In the genomic region with DNA sequence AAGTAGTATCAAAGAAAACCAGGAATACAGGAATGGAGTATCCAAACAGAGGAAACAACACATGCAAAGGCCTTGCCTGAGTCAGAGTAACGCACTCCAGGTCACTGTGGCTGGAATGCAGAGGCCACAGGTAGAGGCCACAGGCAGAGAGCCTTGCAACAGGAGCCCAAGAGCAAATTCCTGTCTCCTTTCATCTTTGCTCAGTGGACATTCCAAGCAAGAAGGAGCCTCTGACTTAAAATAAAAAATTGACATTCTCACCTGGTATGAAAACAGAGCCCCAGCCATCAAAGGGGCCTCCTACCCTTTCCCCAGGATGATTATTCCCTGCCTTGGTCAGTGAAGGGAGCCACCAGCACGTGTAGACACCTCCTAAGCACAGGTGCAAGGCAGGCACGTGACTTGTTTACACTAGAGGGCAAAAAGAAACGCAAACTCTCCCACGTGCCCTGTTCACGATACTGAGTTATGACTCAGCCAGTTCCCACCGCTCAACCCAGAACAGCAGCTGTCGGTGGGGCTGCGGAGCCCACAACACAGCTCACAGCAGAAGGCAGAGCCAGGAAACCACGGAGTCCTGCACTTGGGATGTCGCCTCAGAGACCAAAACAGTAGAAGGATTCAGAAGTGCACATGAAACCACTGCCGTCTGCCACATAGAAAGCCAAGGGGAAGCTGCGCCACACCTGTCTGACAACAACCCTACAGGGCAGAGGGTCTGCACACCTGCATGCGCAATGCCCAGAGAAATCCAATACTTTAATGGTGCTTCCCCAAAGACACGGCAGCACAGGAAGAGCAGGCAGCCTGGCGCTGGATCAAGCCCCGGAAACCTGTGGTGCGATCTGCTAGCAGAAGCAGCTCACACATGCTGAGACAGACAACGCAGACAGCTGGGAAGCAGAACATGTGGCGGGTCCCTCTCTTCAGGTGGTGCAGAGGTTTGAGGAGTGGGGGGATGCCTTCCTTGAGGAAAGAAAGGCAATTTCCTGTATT, we compare ENCODE assay signal across 8 cellular contexts. TPM values are rescaled to one million over a fixed set of nuclear protein-coding genes. Genes with fewer than 3 reads are reported as not detected.
A peak's percentile ranks its signal among the peaks of the same experiment; 100 is the strongest.
DNase-seq lines count a peak whose midpoint lies in the region; ATAC-seq and TF ChIP-seq lines count a peak whose summit lies in the region.

No MANE protein-coding gene starts in this region.

- H3K36me3 ChIP-seq in sigmoid colon (no peaks in the 10 kb centered on the region), spleen (peaks cover 0 to 4% (median 0%) of the 10 kb centered on the region in 6 donors)

- peak overlapping the region in 1 of 4 donors; percentile 22 for H3K4me3 ChIP-seq in sigmoid colon
- peak overlapping the region in 2 of 8 donors; percentile 12 to 56 for H3K4me3 ChIP-seq in spleen

- DNase-seq in COR-L47 (lab: John Stamatoyannopoulos, UW): peak; percentile 97
- DNase-seq in HPDE6-E6E7 (ENCODE audit: extremely low spot score): peak; percentile 48
- peak; percentile 77 for DNase-seq in activated effector memory CD4-positive, alpha-beta T cell treated with anti-CD3 and anti-CD28 coated beads, Interleukin-2, amount 50 U/mL, for 16 hours
- peak; percentile 91 for DNase-seq in glomerular visceral epithelial cell (ENCODE audit: extremely low spot score)
- DNase-seq in sigmoid colon: peak; percentile 78
- DNase-seq in spleen: no peak

- intact Hi-C loops in sigmoid colon (cut with DNase I): loop anchor here (5.0 kb wide), 1 partner anchor 53 kb away; no protein-coding TSS in a partner anchor
- intact Hi-C loops in spleen (cut with DNase I; ENCODE audit: low total_unique reads): no loop called here

- H3K4me1 ChIP-seq in sigmoid colon (peaks cover 0 to 74% (median 56%) of the 10 kb centered on the region in 4 donors), spleen (peaks cover 13 to 42% (median 33%) of the 10 kb centered on the region in 6 donors)

- H3K27me3 ChIP-seq in sigmoid colon (no peaks in the 10 kb centered on the region), spleen (replicated peaks in 1 of 7) (peaks cover 0 to 11% (median 0%) of the 10 kb centered on the region in 7 donors)

- TF ChIP-seq EP300 in sigmoid colon (IDR thresholded peaks at IDR 0.05): peak in 1 of 4 donors; percentile 35

- ATAC-seq in GM21360 (IDR thresholded peaks at IDR 0.05; ENCODE audit: unreplicated experiment): peak; percentile 91

- H3K9me3 ChIP-seq in sigmoid colon (no peaks in the 10 kb centered on the region), spleen (no peaks in the 10 kb centered on the region)

- no peak for TF ChIP-seq CTCF in sigmoid colon (IDR thresholded peaks at IDR 0.05)
- no peak for TF ChIP-seq CTCF in spleen (IDR thresholded peaks at IDR 0.05 in 8 of 11, conservative IDR thresholded peaks at IDR 0.05 in 3 of 11)

- 33 to 52% methylated on average over 20 of the region's 20 CpGs for WGBS in sigmoid colon, 2 donors
- 28 to 38% (median 29%) methylated on average over 13 to 20 of the region's 20 CpGs for WGBS in spleen, 5 donors

- H3K27ac ChIP-seq in sigmoid colon (peak overlapping the region; percentile 70 to 89 (median 76)), spleen (peak overlapping the region in 4 of 8 donors; percentile 6 to 81 (median 48))

- no peak for TF ChIP-seq POLR2A in sigmoid colon (IDR thresholded peaks at IDR 0.05)
- no peak for TF ChIP-seq POLR2A in spleen (IDR thresholded peaks at IDR 0.05)

TF ChIP-seq in PFSK-1, 5 proteins besides CTCF, POLR2A, EP300 and RAD21:
- TF ChIP-seq FOXP2 (optimal IDR thresholded peaks at IDR 0.05; ENCODE audit: borderline replicate concordance, extremely low read depth, extremely low read length, insufficient read depth) (peak; percentile 30), TAF1 (IDR thresholded peaks at IDR 0.05; ENCODE audit: borderline replicate concordance, insufficient read depth, low read length) (no peak)

RNA-seq across cellular contexts. Expression of a gene that starts 52.1 kb away (rescaled TPM):
- 58.1 TPM for polyA plus RNA-seq in PFSK-1 (2012; ENCODE audit: insufficient read length, low read depth)
- 100 to 1,000 TPM in 2 of 4 donors, 10 to 100 TPM in 2; 89.2 to 203 (median 125) TPM for total RNA-seq in sigmoid colon
- polyA plus RNA-seq in sigmoid colon: 10 to 100 TPM; 15.0 to 27.0 (median 22.7) TPM
- total RNA-seq in spleen: 100 to 1,000 TPM in 5 of 7 donors, 10 to 100 TPM in 2; 71.9 to 227 (median 126) TPM
- polyA plus RNA-seq in spleen: 10 to 100 TPM in 1 of 3 donors, 1 to 10 TPM in 2; 7.4 to 14.8 (median 9.8) TPM
